In genomic region chr6:157987788-157988699, GRCh38 we compare ENCODE assay signal across 1 cellular context.
TF ChIP-seq lines count a peak whose summit lies in the region.

No MANE protein-coding gene starts in this region.

TF ChIP-seq in WTC11, 78 proteins besides CTCF, POLR2A, EP300 and RAD21 (continued from another document):
- TF ChIP-seq, protein P1, sequence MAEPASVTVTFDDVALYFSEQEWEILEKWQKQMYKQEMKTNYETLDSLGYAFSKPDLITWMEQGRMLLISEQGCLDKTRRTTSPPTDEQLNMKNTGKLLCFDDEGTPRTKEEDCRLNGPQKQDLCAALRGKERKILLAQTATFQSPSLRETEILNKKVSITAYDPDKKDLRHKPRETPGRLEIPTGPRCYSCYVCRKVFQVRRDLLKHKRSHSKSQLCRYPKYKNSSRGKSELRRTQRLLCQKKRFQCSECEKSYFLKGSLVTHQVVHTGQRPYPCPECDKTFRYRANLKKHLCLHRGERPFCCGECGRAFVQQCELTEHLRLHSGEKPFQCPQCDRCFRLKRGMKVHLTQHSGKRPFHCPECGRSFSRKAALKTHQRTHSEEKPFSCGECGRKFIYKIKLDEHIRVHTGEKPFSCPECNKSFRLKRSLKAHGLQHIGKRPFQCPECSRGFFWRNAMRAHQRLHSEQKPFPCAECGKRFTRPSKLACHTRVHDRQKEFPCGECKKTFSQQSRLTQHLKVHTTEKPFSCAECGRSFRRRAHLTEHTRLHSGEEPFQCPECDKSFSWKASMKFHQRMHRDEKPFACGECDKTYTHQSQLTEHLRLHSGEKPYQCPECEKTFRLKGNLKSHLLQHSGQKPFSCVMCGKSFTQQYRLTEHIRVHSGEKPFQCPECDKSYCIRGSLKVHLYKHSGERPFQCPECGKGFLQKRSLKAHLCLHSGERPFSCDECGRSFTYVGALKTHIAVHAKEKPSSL (CRISPR knock-in tag; conservative IDR thresholded peaks at IDR 0.05): no peak
- TF ChIP-seq ZSCAN18 (CRISPR knock-in tag; IDR thresholded peaks at IDR 0.05) (no peak), NR3C1 (CRISPR knock-in tag; conservative IDR thresholded peaks at IDR 0.05; ENCODE audit: low read depth) (no peak), ESRRA (CRISPR knock-in tag; IDR thresholded peaks at IDR 0.05; ENCODE audit: borderline replicate concordance) (no peak), ZNF317 (CRISPR knock-in tag; IDR thresholded peaks at IDR 0.05; ENCODE audit: borderline replicate concordance, low read depth) (no peak), MXD4 (CRISPR knock-in tag; IDR thresholded peaks at IDR 0.05; ENCODE audit: borderline replicate concordance) (no peak), CREB1 (CRISPR knock-in tag; IDR thresholded peaks at IDR 0.05) (no peak), ZNF263 (CRISPR knock-in tag; IDR thresholded peaks at IDR 0.05; ENCODE audit: low read depth) (no peak), ZNF138 (CRISPR knock-in tag; conservative IDR thresholded peaks at IDR 0.05) (no peak), GTF2I (CRISPR knock-in tag; conservative IDR thresholded peaks at IDR 0.05) (no peak), ZBTB21 (CRISPR knock-in tag; IDR thresholded peaks at IDR 0.05; ENCODE audit: borderline replicate concordance) (no peak)
